Comparison of ENCODE assay signal across 31 cellular contexts in genomic region chr9:135179041-135179440, GRCh38.
"Had no signal": no experiment of that assay in that cellular context is flagged by ENCODE, and none has a peak within 500 bp of the region (broad histone marks: within the 10 kb centered on the region; RNA-seq: fewer than 3 reads in every experiment).

No MANE protein-coding gene starts in this region.

- H3K27ac ChIP-seq: adrenal gland, body of pancreas, breast epithelium, esophagus squamous epithelium, gastroesophageal sphincter had no signal

- H3K9me3 ChIP-seq: adrenal gland, body of pancreas, breast epithelium, esophagus squamous epithelium, gastroesophageal sphincter had no signal

- H3K4me3 ChIP-seq: adrenal gland, body of pancreas, breast epithelium, esophagus squamous epithelium, gastroesophageal sphincter had no signal

- DNase-seq: activated CD4-positive, alpha-beta memory T cell treated with anti-CD3 and anti-CD28 coated beads for 36 hours; activated CD4-positive, alpha-beta T cell treated with anti-CD3 and anti-CD28 coated beads for 36 hours; activated CD4-positive, alpha-beta T cell treated with anti-CD3 and anti-CD28 coated beads, Interleukin-2, amount 10 ng/mL, durations not matched to agents 24 days and 14 days; activated CD4-positive, CD25-positive, alpha-beta regulatory T cell; activated CD4-positive, CD25-positive, alpha-beta regulatory T cell treated with anti-CD3 and anti-CD28 coated beads, Interleukin-2, amount 50 U/mL, for 72 hours; activated CD8-positive, alpha-beta memory T cell treated with anti-CD3 and anti-CD28 coated beads, Interleukin-2, amount 10 ng/mL, durations not matched to agents 7 days and 5 days; activated CD8-positive, alpha-beta memory T cell treated with anti-CD3 and anti-CD28 coated beads, Interleukin-2, amount 50 U/mL, for 4 hours; activated CD8-positive, alpha-beta T cell treated with anti-CD3 and anti-CD28 coated beads, Interleukin-2, amount 10 ng/mL, durations not matched to agents 7 days and 5 days; activated effector memory CD4-positive, alpha-beta T cell treated with anti-CD3 and anti-CD28 coated beads, Interleukin-2, amount 50 U/mL, for 16 hours; activated naive CD4-positive, alpha-beta T cell treated with anti-CD3 and anti-CD28 coated beads for 36 hours; activated naive CD8-positive, alpha-beta T cell treated with anti-CD3 and anti-CD28 coated beads for 36 hours; activated naive CD8-positive, alpha-beta T cell treated with anti-CD3 and anti-CD28 coated beads, Interleukin-2, amount 50 U/mL, for 24 hours; activated T-cell treated with anti-CD3 and anti-CD28 coated beads, Interleukin-2, amount 50 U/mL, for 1 hour; activated T-cell treated with anti-CD3 and anti-CD28 coated beads, Interleukin-2, amount 50 U/mL, for 48 hours; adrenal gland; amygdala; aorta; body of pancreas; cortex of kidney; dermis blood vessel endothelial cell; effector CD4-positive, alpha-beta T cell; effector memory CD8-positive, alpha-beta T cell; esophagus squamous epithelium; foreskin melanocyte; head of caudate nucleus; T-helper 2 cell had no signal

- H3K36me3 Mint-ChIP-seq: activated CD4-positive, alpha-beta memory T cell treated with anti-CD3 and anti-CD28 coated beads for 36 hours; activated CD8-positive, alpha-beta memory T cell treated with anti-CD3 and anti-CD28 coated beads, Interleukin-2, amount 10 ng/mL, durations not matched to agents 7 days and 5 days; activated naive CD4-positive, alpha-beta T cell treated with anti-CD3 and anti-CD28 coated beads, Interleukin-2, amount 50 U/mL, for 24 hours; activated naive CD8-positive, alpha-beta T cell treated with anti-CD3 and anti-CD28 coated beads for 36 hours had no signal

- H3K4me3 Mint-ChIP-seq: activated CD4-positive, alpha-beta memory T cell treated with anti-CD3 and anti-CD28 coated beads for 36 hours; activated CD4-positive, alpha-beta T cell treated with anti-CD3 and anti-CD28 coated beads for 36 hours; activated CD4-positive, alpha-beta T cell treated with anti-CD3 and anti-CD28 coated beads, Interleukin-2, amount 10 ng/mL, durations not matched to agents 24 days and 14 days; activated CD8-positive, alpha-beta memory T cell treated with anti-CD3 and anti-CD28 coated beads, Interleukin-2, amount 10 ng/mL, durations not matched to agents 7 days and 5 days; activated CD8-positive, alpha-beta T cell treated with anti-CD3 and anti-CD28 coated beads, Interleukin-2, amount 10 ng/mL, durations not matched to agents 7 days and 5 days; activated naive CD4-positive, alpha-beta T cell treated with anti-CD3 and anti-CD28 coated beads for 36 hours; activated naive CD4-positive, alpha-beta T cell treated with anti-CD3 and anti-CD28 coated beads, Interleukin-2, amount 50 U/mL, for 24 hours; activated naive CD8-positive, alpha-beta T cell treated with anti-CD3 and anti-CD28 coated beads for 36 hours; activated naive CD8-positive, alpha-beta T cell treated with anti-CD3 and anti-CD28 coated beads, Interleukin-2, amount 50 U/mL, for 24 hours; activated T-helper 1 cell treated with anti-CD3 and anti-CD28 coated beads, Interleukin-12 subunit alpha, Interleukin-12 subunit beta, Interleukin-2, Interleukin-4 antibody, amounts not matched to agents 30 ng/mL and 10 ng/mL and 1 ng/mL, durations not matched to agents 14 hours and 24 hours and 36 hours; effector memory CD8-positive, alpha-beta T cell had no signal

- H3K9me3 Mint-ChIP-seq: activated CD4-positive, alpha-beta memory T cell treated with anti-CD3 and anti-CD28 coated beads for 36 hours; activated CD4-positive, alpha-beta T cell treated with anti-CD3 and anti-CD28 coated beads, Interleukin-2, amount 10 ng/mL, durations not matched to agents 24 days and 14 days; activated naive CD4-positive, alpha-beta T cell treated with anti-CD3 and anti-CD28 coated beads for 36 hours; activated naive CD4-positive, alpha-beta T cell treated with anti-CD3 and anti-CD28 coated beads, Interleukin-2, amount 50 U/mL, for 24 hours; activated naive CD8-positive, alpha-beta T cell treated with anti-CD3 and anti-CD28 coated beads for 36 hours; activated naive CD8-positive, alpha-beta T cell treated with anti-CD3 and anti-CD28 coated beads, Interleukin-2, amount 50 U/mL, for 24 hours; activated T-helper 1 cell treated with anti-CD3 and anti-CD28 coated beads, Interleukin-12 subunit alpha, Interleukin-12 subunit beta, Interleukin-2, Interleukin-4 antibody, amounts not matched to agents 30 ng/mL and 10 ng/mL and 1 ng/mL, durations not matched to agents 14 hours and 24 hours and 36 hours; activated T-helper 2 cell treated with anti-CD3 and anti-CD28 coated beads, Interferon-gamma antibody, Interleukin-2, Interleukin-4, amounts not matched to agents 10 μg/mL and 5 μg/mL and 100 μg/mL, durations not matched to agents 14 hours and 24 hours and 36 hours; effector memory CD8-positive, alpha-beta T cell had no signal

- H3K4me1 Mint-ChIP-seq: activated CD4-positive, alpha-beta T cell treated with anti-CD3 and anti-CD28 coated beads for 36 hours; activated CD4-positive, alpha-beta T cell treated with anti-CD3 and anti-CD28 coated beads, Interleukin-2, amount 10 ng/mL, durations not matched to agents 24 days and 14 days; activated CD8-positive, alpha-beta memory T cell treated with anti-CD3 and anti-CD28 coated beads, Interleukin-2, amount 10 ng/mL, durations not matched to agents 7 days and 5 days; activated naive CD4-positive, alpha-beta T cell treated with anti-CD3 and anti-CD28 coated beads, Interleukin-2, amount 50 U/mL, for 24 hours; activated naive CD8-positive, alpha-beta T cell treated with anti-CD3 and anti-CD28 coated beads for 36 hours; activated naive CD8-positive, alpha-beta T cell treated with anti-CD3 and anti-CD28 coated beads, Interleukin-2, amount 50 U/mL, for 24 hours had no signal

- ATAC-seq: activated CD4-positive, alpha-beta T cell treated with anti-CD3 and anti-CD28 coated beads for 36 hours; activated CD8-positive, alpha-beta memory T cell treated with anti-CD3 and anti-CD28 coated beads, Interleukin-2, amount 10 ng/mL, durations not matched to agents 7 days and 5 days; activated CD8-positive, alpha-beta T cell treated with anti-CD3 and anti-CD28 coated beads, Interleukin-2, amount 10 ng/mL, durations not matched to agents 7 days and 5 days; activated naive CD8-positive, alpha-beta T cell treated with anti-CD3 and anti-CD28 coated beads, Interleukin-2, amount 50 U/mL, for 24 hours; body of pancreas; effector memory CD8-positive, alpha-beta T cell; gastroesophageal sphincter had no signal

- H3K27me3 Mint-ChIP-seq: activated CD4-positive, alpha-beta memory T cell treated with anti-CD3 and anti-CD28 coated beads for 36 hours; activated CD4-positive, alpha-beta T cell treated with anti-CD3 and anti-CD28 coated beads for 36 hours; activated CD4-positive, alpha-beta T cell treated with anti-CD3 and anti-CD28 coated beads, Interleukin-2, amount 10 ng/mL, durations not matched to agents 24 days and 14 days; activated CD8-positive, alpha-beta memory T cell treated with anti-CD3 and anti-CD28 coated beads, Interleukin-2, amount 10 ng/mL, durations not matched to agents 7 days and 5 days; activated naive CD4-positive, alpha-beta T cell treated with anti-CD3 and anti-CD28 coated beads, Interleukin-2, amount 50 U/mL, for 24 hours; activated naive CD8-positive, alpha-beta T cell treated with anti-CD3 and anti-CD28 coated beads for 36 hours; activated naive CD8-positive, alpha-beta T cell treated with anti-CD3 and anti-CD28 coated beads, Interleukin-2, amount 50 U/mL, for 24 hours had no signal

- H3K27ac Mint-ChIP-seq: activated CD4-positive, alpha-beta memory T cell treated with anti-CD3 and anti-CD28 coated beads for 36 hours; activated CD4-positive, alpha-beta T cell treated with anti-CD3 and anti-CD28 coated beads for 36 hours; activated CD4-positive, alpha-beta T cell treated with anti-CD3 and anti-CD28 coated beads, Interleukin-2, amount 10 ng/mL, durations not matched to agents 24 days and 14 days; activated CD8-positive, alpha-beta memory T cell treated with anti-CD3 and anti-CD28 coated beads, Interleukin-2, amount 10 ng/mL, durations not matched to agents 7 days and 5 days; activated CD8-positive, alpha-beta T cell treated with anti-CD3 and anti-CD28 coated beads, Interleukin-2, amount 10 ng/mL, durations not matched to agents 7 days and 5 days; activated naive CD4-positive, alpha-beta T cell treated with anti-CD3 and anti-CD28 coated beads for 36 hours; activated naive CD4-positive, alpha-beta T cell treated with anti-CD3 and anti-CD28 coated beads, Interleukin-2, amount 50 U/mL, for 24 hours; activated naive CD8-positive, alpha-beta T cell treated with anti-CD3 and anti-CD28 coated beads for 36 hours; activated naive CD8-positive, alpha-beta T cell treated with anti-CD3 and anti-CD28 coated beads, Interleukin-2, amount 50 U/mL, for 24 hours; activated T-helper 1 cell treated with anti-CD3 and anti-CD28 coated beads, Interleukin-12 subunit alpha, Interleukin-12 subunit beta, Interleukin-2, Interleukin-4 antibody, amounts not matched to agents 30 ng/mL and 10 ng/mL and 1 ng/mL, durations not matched to agents 14 hours and 24 hours and 36 hours; activated T-helper 2 cell treated with anti-CD3 and anti-CD28 coated beads, Interferon-gamma antibody, Interleukin-2, Interleukin-4, amounts not matched to agents 10 μg/mL and 5 μg/mL and 100 μg/mL, durations not matched to agents 14 hours and 24 hours and 36 hours; effector memory CD8-positive, alpha-beta T cell had no signal

- H3K4me1 ChIP-seq: adrenal gland, body of pancreas, breast epithelium had no signal

- H3K27me3 ChIP-seq: adrenal gland, body of pancreas had no signal

- H3K36me3 ChIP-seq: adrenal gland, breast epithelium, esophagus squamous epithelium, gastroesophageal sphincter had no signal
